In genomic region chr14:90450667-90451066, GRCh38 we compare ENCODE assay signal across 21 cellular contexts.
"Had no signal": no experiment of that assay in that cellular context is flagged by ENCODE, and none has a peak within 500 bp of the region (broad histone marks: within the 10 kb centered on the region; RNA-seq: fewer than 3 reads in every experiment).

No MANE protein-coding gene starts in this region.

- DNase-seq: activated CD4-positive, alpha-beta memory T cell treated with anti-CD3 and anti-CD28 coated beads, Interleukin-2, amount 10 ng/mL, durations not matched to agents 7 days and 5 days; activated CD4-positive, alpha-beta T cell treated with anti-CD3 and anti-CD28 coated beads for 36 hours; activated CD4-positive, alpha-beta T cell treated with anti-CD3 and anti-CD28 coated beads, Interleukin-2, amount 50 U/mL, for 1 hour; activated gamma-delta T cell; activated naive CD4-positive, alpha-beta T cell treated with anti-CD3 and anti-CD28 coated beads, Interleukin-2, amount 10 ng/mL, durations not matched to agents 7 days and 5 days; activated naive CD8-positive, alpha-beta T cell treated with anti-CD3 and anti-CD28 coated beads for 36 hours; activated T-cell treated with anti-CD3 and anti-CD28 coated beads for 4 hours; activated T-cell treated with anti-CD3 and anti-CD28 coated beads, Interleukin-2, amount 50 U/mL, for 48 hours; central memory CD4-positive, alpha-beta T cell; KG1; NCI-H1048; NCI-H146; NCI-H2029 treated with DMSO at 0.1 percent for 48 hours; NCI-H2227 treated with DMSO at 0.1 percent for 48 hours; NCI-H510A; NCI-H748 treated with DMSO at 0.1 percent for 48 hours; SIG-M5; T-helper 1 cell had no signal

- H3K27me3 Mint-ChIP-seq: activated CD4-positive, alpha-beta memory T cell treated with anti-CD3 and anti-CD28 coated beads, Interleukin-2, amount 10 ng/mL, durations not matched to agents 7 days and 5 days; activated naive CD8-positive, alpha-beta T cell treated with anti-CD3 and anti-CD28 coated beads for 36 hours; IgD-negative memory B cell had no signal

- H3K4me1 Mint-ChIP-seq: activated T-helper 17 cell treated with anti-CD3 and anti-CD28 coated beads, Interleukin-2, amount 50 U/mL, for 72 hours had no signal

- H3K27ac ChIP-seq: VCaP had no signal

- H3K9me3 Mint-ChIP-seq: activated naive CD4-positive, alpha-beta T cell treated with anti-CD3 and anti-CD28 coated beads, Interleukin-2, amount 10 ng/mL, durations not matched to agents 7 days and 5 days; activated T-helper 17 cell treated with anti-CD3 and anti-CD28 coated beads, Interleukin-2, amount 50 U/mL, for 72 hours had no signal

- H3K36me3 Mint-ChIP-seq: activated naive CD4-positive, alpha-beta T cell treated with anti-CD3 and anti-CD28 coated beads, Interleukin-2, amount 10 ng/mL, durations not matched to agents 7 days and 5 days; activated naive CD8-positive, alpha-beta T cell treated with anti-CD3 and anti-CD28 coated beads for 36 hours; IgD-negative memory B cell had no signal

- H3K27ac Mint-ChIP-seq: activated CD4-positive, alpha-beta memory T cell treated with anti-CD3 and anti-CD28 coated beads, Interleukin-2, amount 10 ng/mL, durations not matched to agents 7 days and 5 days; activated CD4-positive, alpha-beta T cell treated with anti-CD3 and anti-CD28 coated beads for 36 hours; activated naive CD4-positive, alpha-beta T cell treated with anti-CD3 and anti-CD28 coated beads, Interleukin-2, amount 10 ng/mL, durations not matched to agents 7 days and 5 days; activated naive CD8-positive, alpha-beta T cell treated with anti-CD3 and anti-CD28 coated beads for 36 hours; activated T-helper 17 cell treated with anti-CD3 and anti-CD28 coated beads, Interleukin-2, amount 50 U/mL, for 72 hours had no signal

- H3K4me3 Mint-ChIP-seq: activated CD4-positive, alpha-beta memory T cell treated with anti-CD3 and anti-CD28 coated beads, Interleukin-2, amount 10 ng/mL, durations not matched to agents 7 days and 5 days; activated CD4-positive, alpha-beta T cell treated with anti-CD3 and anti-CD28 coated beads for 36 hours; activated naive CD4-positive, alpha-beta T cell treated with anti-CD3 and anti-CD28 coated beads, Interleukin-2, amount 10 ng/mL, durations not matched to agents 7 days and 5 days; activated naive CD8-positive, alpha-beta T cell treated with anti-CD3 and anti-CD28 coated beads for 36 hours; activated T-helper 17 cell treated with anti-CD3 and anti-CD28 coated beads, Interleukin-2, amount 50 U/mL, for 72 hours; IgD-negative memory B cell had no signal
